Comparison of ENCODE assay signal across 21 cellular contexts in the genomic region with DNA sequence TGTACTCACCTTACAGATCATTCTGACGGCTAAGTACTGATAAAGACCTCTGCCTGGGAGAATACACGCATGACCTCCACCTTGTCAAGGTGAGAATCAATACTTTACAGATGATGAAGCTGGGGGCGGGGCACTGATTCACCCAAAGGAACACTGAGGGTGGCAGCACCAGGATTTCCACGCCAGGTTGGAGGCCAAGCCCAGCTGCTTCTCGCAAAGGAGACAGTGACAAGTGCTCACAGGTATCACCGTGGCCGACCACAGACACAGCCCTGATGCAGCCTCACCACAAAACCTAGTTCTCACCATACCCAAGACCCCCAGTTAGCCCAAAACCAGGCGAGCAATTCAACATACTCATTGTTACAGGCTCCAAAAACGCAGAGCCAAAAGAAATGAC.
"Had no signal": no experiment of that assay in that cellular context is flagged by ENCODE, and none has a peak within 500 bp of the region (broad histone marks: within the 10 kb centered on the region; RNA-seq: fewer than 3 reads in every experiment).

No MANE protein-coding gene starts in this region.

- H3K36me3 ChIP-seq: adrenal gland had no signal

- H3K27ac Mint-ChIP-seq: activated CD4-positive, alpha-beta memory T cell treated with anti-CD3 and anti-CD28 coated beads, Interleukin-2, amount 10 ng/mL, durations not matched to agents 7 days and 5 days; activated CD4-positive, alpha-beta T cell treated with anti-CD3 and anti-CD28 coated beads for 36 hours; activated naive CD8-positive, alpha-beta T cell treated with anti-CD3 and anti-CD28 coated beads, Interleukin-2, amount 10 ng/mL, durations not matched to agents 7 days and 5 days had no signal

- H3K27me3 ChIP-seq: adrenal gland had no signal

- H3K9me3 ChIP-seq: adrenal gland had no signal

- H3K4me3 Mint-ChIP-seq: activated CD4-positive, alpha-beta memory T cell treated with anti-CD3 and anti-CD28 coated beads, Interleukin-2, amount 10 ng/mL, durations not matched to agents 7 days and 5 days; activated CD4-positive, alpha-beta T cell treated with anti-CD3 and anti-CD28 coated beads for 36 hours; activated naive CD8-positive, alpha-beta T cell treated with anti-CD3 and anti-CD28 coated beads, Interleukin-2, amount 10 ng/mL, durations not matched to agents 7 days and 5 days had no signal

- DNase-seq: activated CD4-positive, alpha-beta memory T cell treated with anti-CD3 and anti-CD28 coated beads, Interleukin-2, amount 10 ng/mL, durations not matched to agents 7 days and 5 days; activated CD4-positive, alpha-beta T cell treated with anti-CD3 and anti-CD28 coated beads for 36 hours; activated CD4-positive, alpha-beta T cell treated with anti-CD3 and anti-CD28 coated beads, Interleukin-2, amount 50 U/mL, for 1 hour; activated CD4-positive, CD25-positive, alpha-beta regulatory T cell; activated CD8-positive, alpha-beta memory T cell treated with anti-CD3 and anti-CD28 coated beads, Interleukin-2, amount 50 U/mL, for 48 hours; activated naive CD4-positive, alpha-beta T cell treated with anti-CD3 and anti-CD28 coated beads, Interleukin-2, amount 50 U/mL, for 16 hours; activated naive CD8-positive, alpha-beta T cell treated with anti-CD3 and anti-CD28 coated beads, Interleukin-2, amount 10 ng/mL, durations not matched to agents 7 days and 5 days; activated T-cell treated with anti-CD3 and anti-CD28 coated beads, Interleukin-2, amount 50 U/mL, for 1 hour; adrenal gland; anterior cingulate cortex; caudate nucleus; Karpas-422; NCI-H1048; NCI-H146; NCI-H187 treated with DMSO at 0.1 percent for 48 hours; NCI-H2081 treated with DMSO at 0.1 percent for 48 hours; NCI-H446; SIG-M5; T-helper 1 cell had no signal

- ATAC-seq: activated CD4-positive, alpha-beta T cell treated with anti-CD3 and anti-CD28 coated beads for 36 hours; K562 had no signal

- H3K36me3 Mint-ChIP-seq: activated naive CD8-positive, alpha-beta T cell treated with anti-CD3 and anti-CD28 coated beads, Interleukin-2, amount 10 ng/mL, durations not matched to agents 7 days and 5 days had no signal

- H3K4me3 ChIP-seq: adrenal gland, K562, SK-N-MC had no signal

- H3K4me1 Mint-ChIP-seq: activated CD4-positive, alpha-beta memory T cell treated with anti-CD3 and anti-CD28 coated beads, Interleukin-2, amount 10 ng/mL, durations not matched to agents 7 days and 5 days; activated CD4-positive, alpha-beta T cell treated with anti-CD3 and anti-CD28 coated beads for 36 hours; activated naive CD8-positive, alpha-beta T cell treated with anti-CD3 and anti-CD28 coated beads, Interleukin-2, amount 10 ng/mL, durations not matched to agents 7 days and 5 days had no signal

- H3K27me3 Mint-ChIP-seq: activated CD4-positive, alpha-beta memory T cell treated with anti-CD3 and anti-CD28 coated beads, Interleukin-2, amount 10 ng/mL, durations not matched to agents 7 days and 5 days; activated naive CD8-positive, alpha-beta T cell treated with anti-CD3 and anti-CD28 coated beads, Interleukin-2, amount 10 ng/mL, durations not matched to agents 7 days and 5 days had no signal

- H3K4me1 ChIP-seq: adrenal gland had no signal

- H3K9me3 Mint-ChIP-seq: activated CD4-positive, alpha-beta memory T cell treated with anti-CD3 and anti-CD28 coated beads, Interleukin-2, amount 10 ng/mL, durations not matched to agents 7 days and 5 days; activated naive CD8-positive, alpha-beta T cell treated with anti-CD3 and anti-CD28 coated beads, Interleukin-2, amount 10 ng/mL, durations not matched to agents 7 days and 5 days had no signal
